In the genomic region with DNA sequence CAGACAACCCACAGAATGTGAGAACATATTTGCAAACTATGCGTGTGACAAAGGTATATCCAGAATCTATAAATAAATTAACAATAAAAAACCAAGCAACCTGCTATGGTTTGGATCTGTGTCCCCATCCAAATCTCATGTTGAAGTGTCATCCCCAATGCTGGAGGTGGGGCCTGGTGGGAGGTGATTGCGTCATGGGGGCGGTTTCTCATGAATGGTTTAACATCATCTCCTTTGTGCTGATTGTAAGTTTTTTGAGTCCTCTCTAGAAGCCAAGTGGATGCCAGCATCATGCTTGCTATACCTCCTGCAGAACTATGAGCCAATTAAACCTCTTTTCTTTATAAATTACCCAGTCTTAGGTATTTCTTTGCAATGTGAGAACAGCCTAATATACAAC, we compare ENCODE assay signal across 8 cellular contexts.
"Had no signal": no experiment of that assay in that cellular context is flagged by ENCODE, and none has a peak within 500 bp of the region (broad histone marks: within the 10 kb centered on the region; RNA-seq: fewer than 3 reads in every experiment).

No MANE protein-coding gene starts in this region.

- H3K4me3 ChIP-seq: GM12878 had no signal

- FAIRE-seq: G401.6, GM12878, GM12891, GM12892, GM18507, GM19239 had no signal

- DNase-seq: GDM1, GF-D8 had no signal

- ATAC-seq: GM12878 had no signal
